ENCODE assay signal across 8 cellular contexts in the genomic region with DNA sequence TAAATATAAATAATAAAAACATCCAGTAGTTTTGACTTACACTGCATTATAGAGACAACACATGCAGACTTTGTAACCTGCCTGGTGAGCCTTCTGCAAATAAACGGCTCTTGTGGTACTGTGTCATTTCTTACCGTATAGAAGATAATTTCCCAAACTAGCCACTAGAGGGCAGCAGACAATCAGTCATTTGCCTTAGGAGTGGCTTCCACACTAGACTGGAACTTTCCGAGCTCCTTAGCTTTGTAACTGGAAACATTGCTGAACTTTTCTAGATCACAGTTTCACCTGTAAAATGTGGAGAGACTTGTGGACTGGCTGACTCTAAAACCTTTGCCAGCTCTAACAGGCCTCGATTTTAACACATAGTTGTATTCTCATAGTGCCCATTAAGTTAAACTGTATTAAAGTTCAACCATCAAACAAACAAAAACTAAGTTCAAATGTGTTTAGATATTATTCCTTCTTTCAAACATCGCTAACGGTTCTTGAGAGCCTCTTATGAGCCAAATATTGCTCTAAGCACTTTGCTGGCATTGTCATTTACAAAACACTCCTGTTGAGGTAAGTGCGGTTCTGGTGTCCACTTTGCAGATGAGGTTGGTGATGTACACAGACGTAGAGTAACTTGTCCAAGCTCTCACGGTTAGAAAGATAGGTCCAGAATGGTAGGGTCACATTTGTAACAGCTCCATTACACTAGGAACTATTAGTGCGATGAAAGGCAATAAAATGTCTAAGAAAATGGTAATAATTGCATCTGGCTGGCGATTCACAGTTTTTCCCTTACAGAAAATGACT.
DNase-seq lines count a peak whose midpoint lies in the region; ATAC-seq and TF ChIP-seq lines count a peak whose summit lies in the region.

No MANE protein-coding gene starts in this region.

- H3K4me3 ChIP-seq in AG09309 (ENCODE audit: control insufficient read depth, low read depth, low read length) = no peak overlapping the region

- DNase-seq in AG09309 (ENCODE audit: low read depth) = peak; percentile 70
- DNase-seq in NCI-H1930 (lab: John Stamatoyannopoulos, UW) = peak; percentile 49 to 86
- DNase-seq in T-helper 22 cell (ENCODE audit: low read depth) = peak; percentile 1
- DNase-seq in T47D (ENCODE audit: low read depth in 1 of 2, low spot score in 1 of 2) = peak; percentile 5 to 89
- peak; percentile 83 for DNase-seq in iris pigment epithelial cell (ENCODE audit: low read depth)
- peak; percentile 54 for DNase-seq in stimulated activated CD4-positive, alpha-beta T cell treated with anti-CD3 and anti-CD28 coated beads, Interleukin-2, amount 100 ng/mL, for 4 hours (ENCODE audit: low read depth)

- in situ Hi-C loops in T47D (cut with HindIII; ENCODE audit: low pct_unique_long_range_greater_than_20kb, low sequenced_read_pairs) = no loop called here

- ATAC-seq in GM18517 (IDR thresholded peaks at IDR 0.05; ENCODE audit: unreplicated experiment) = peak; percentile 93
- ATAC-seq in HG03025 (IDR thresholded peaks at IDR 0.05; ENCODE audit: low FRiP score, unreplicated experiment) = peak; percentile 89

- peak; percentile 70 for TF ChIP-seq CTCF in AG09309 (IDR thresholded peaks at IDR 0.05; ENCODE audit: control insufficient read depth, insufficient read depth, low read depth, low read length, missing control alignments)

Comparison
In these comparisons a context has a peak if more than half of its experiments do, and no peak if none do; other contexts are left out.
1. DNase-seq: peak in every context shown above with its lines; median percentile 83 in iris pigment epithelial cell; 70 in AG09309; 68 in NCI-H1930; 54 in stimulated activated CD4-positive, alpha-beta T cell treated with anti-CD3 and anti-CD28 coated beads, Interleukin-2, amount 100 ng/mL, for 4 hours; 47 in T47D; 1 in T-helper 22 cell.